10 cellular contexts compared by ENCODE assay signal in the genomic region with DNA sequence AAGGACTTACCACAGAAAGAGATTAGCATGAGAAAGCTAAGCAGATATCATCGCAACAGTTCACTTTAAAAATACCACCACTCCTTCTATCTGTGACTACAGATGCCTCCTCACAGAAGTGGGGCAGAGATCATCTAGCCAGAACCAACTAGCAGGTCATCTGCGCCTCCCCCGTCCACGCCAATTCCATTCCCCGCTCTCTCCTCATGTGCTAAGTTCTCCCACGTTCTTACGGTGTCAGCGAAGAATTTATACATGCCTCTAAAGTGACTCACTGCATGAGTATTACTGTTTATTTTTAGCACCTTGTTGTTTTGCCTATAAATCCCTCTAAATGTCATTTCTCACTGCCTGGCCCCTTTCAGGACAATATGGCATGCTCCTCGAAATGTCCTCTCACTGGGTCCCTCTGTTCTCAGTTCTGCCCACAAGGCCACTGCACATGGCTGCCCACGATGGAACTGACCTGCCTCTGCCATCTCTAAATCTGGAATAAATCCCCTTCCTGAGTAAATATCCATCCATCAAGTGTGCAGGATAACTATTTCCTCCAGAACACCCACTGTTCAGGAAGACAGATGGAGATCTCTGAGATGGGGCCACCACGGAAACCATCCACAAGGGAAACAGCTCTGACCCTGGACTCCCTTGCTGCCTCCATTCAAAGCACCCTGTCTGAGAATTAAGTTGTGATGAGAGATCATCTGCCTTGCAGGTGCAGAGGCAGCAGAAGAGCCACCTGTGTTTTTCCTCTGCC.
DNase-seq lines count a peak whose midpoint lies in the region; ATAC-seq, FAIRE-seq and TF ChIP-seq lines count a peak whose summit lies in the region.
"Had no signal": no experiment of that assay in that cellular context is flagged by ENCODE, and none has a peak within 500 bp of the region (broad histone marks: within the 10 kb centered on the region; RNA-seq: fewer than 3 reads in every experiment).

No MANE protein-coding gene starts in this region.

- H3K23ac ChIP-seq in H1 (ENCODE audit: insufficient read length): no peak overlapping the region

- no peaks in the 10 kb centered on the region for H3K79me1 ChIP-seq in H1 (ENCODE audit: low read depth, low read length)

- H3K18ac ChIP-seq in H1 (ENCODE audit: extremely low read depth, low read length): no peak overlapping the region

- DNase-seq in AG04449 (ENCODE audit: low read depth, low spot score): peak; percentile 77
- DNase-seq in MG63: peak; percentile 67
- DNase-seq in H1 (ENCODE audit: low read depth in 1 of 2, low spot score in 2 of 2): no peak
- peak; percentile 52 for DNase-seq in mucosa of gallbladder (ENCODE audit: low spot score)
- no peak for DNase-seq in activated CD4-positive, alpha-beta T cell treated with anti-CD3 and anti-CD28 coated beads, Interleukin-2, amount 50 U/mL, for 4 hours
- DNase-seq: activated T-cell treated with anti-CD3 and anti-CD28 coated beads, Interleukin-2, amount 50 U/mL, for 1 hour; COR-L47 had no signal

- CTCF ChIA-PET in AG04449 (lab: Yijun Ruan, JAX) (no interaction called here), H1 (lab: Charles Lee; ENCODE audit: partially characterized antibody) (no interaction called here)

- TF ChIP-seq CTCF in AG04449 (IDR thresholded peaks at IDR 0.05; ENCODE audit: insufficient read depth, low read length, missing control alignments): no peak
- TF ChIP-seq CTCF in H1 (IDR thresholded peaks at IDR 0.05; ENCODE audit: control extremely low read depth in 1 of 3, insufficient read depth in 1 of 3, low read depth in 1 of 3, low read length in 3 of 3): no peak

- no peak overlapping the region for H3K4me3 ChIP-seq in AG04449 (ENCODE audit: low read depth, low read length)
- no peak overlapping the region for H3K4me3 ChIP-seq in MG63
- no peak overlapping the region for H3K4me3 ChIP-seq in H1 (ENCODE audit: extremely low read depth in 1 of 4, insufficient read depth in 2 of 4, low read depth in 3 of 4, low read length in 4 of 4)

- H3K27ac ChIP-seq in H1 (ENCODE audit: low read depth, low read length): no peak overlapping the region

- H2BK5ac ChIP-seq in H1 (ENCODE audit: low read depth, low read length): no peak overlapping the region

- POLR2A ChIA-PET in AG04449 (lab: Yijun Ruan, JAX): no interaction called here
- POLR2A ChIA-PET in H1 (lab: Charles Lee; ENCODE audit: partially characterized antibody): no interaction called here

- H4K91ac ChIP-seq in H1 (replicated peaks; ENCODE audit: insufficient read length, low read length): no peak overlapping the region

- TF ChIP-seq RAD21 in H1 (IDR thresholded peaks at IDR 0.05 in 1 of 2, conservative IDR thresholded peaks at IDR 0.05 in 1 of 2; ENCODE audit: low read depth in 2 of 2, low read length in 2 of 2): no peak

- H3K14ac ChIP-seq in H1 (ENCODE audit: insufficient read length): no peak overlapping the region

- peak overlapping the region; percentile 17; the same call in 1 of the 2 replicates for H2BK12ac ChIP-seq in H1 (ENCODE audit: low read depth, low read length)

- no peak overlapping the region for H3K4me2 ChIP-seq in H1 (ENCODE audit: insufficient read depth in 1 of 2, low read depth in 2 of 2, low read length in 2 of 2)

- 84% methylated on average over 11 of the region's 11 CpGs; no CpG with 5 or more reads in 1 of the 2 experiments for WGBS in H1 (ENCODE audit: extremely low coverage in 1 of 2, insufficient coverage in 1 of 2, insufficient read length in 1 of 2, insufficient replicate concordance in 2 of 2, low coverage in 1 of 2, low lambda C conversion rate in 2 of 2, missing lambda C conversion rate in 1 of 2), 2 experiments

- no peak for TF ChIP-seq EP300 in H1 (IDR thresholded peaks at IDR 0.05; ENCODE audit: borderline replicate concordance in 1 of 2, low read depth in 2 of 2, low read length in 2 of 2)

- no peaks in the 10 kb centered on the region for H4K20me1 ChIP-seq in H1 (replicated peaks in 1 of 2; ENCODE audit: control insufficient read depth in 1 of 2, insufficient read depth in 2 of 2, low read length in 2 of 2)

- H2BK20ac ChIP-seq in H1 (ENCODE audit: low read length): no peak overlapping the region

- H3K36me3 ChIP-seq in MG63: no peaks in the 10 kb centered on the region
- no peaks in the 10 kb centered on the region; a peak in 1 of 8 replicates for H3K36me3 ChIP-seq in H1 (ENCODE audit: control insufficient read depth in 2 of 4, insufficient read depth in 4 of 4, low read length in 3 of 4)

- H3K56ac ChIP-seq in H1 (replicated peaks; ENCODE audit: insufficient read length, low read depth, low read length): no peak overlapping the region

- H2BK120ac ChIP-seq in H1 (replicated peaks; ENCODE audit: low read depth, low read length): no peak overlapping the region

- H2AK5ac ChIP-seq in H1 (ENCODE audit: low read depth, low read length): no peak overlapping the region

- H2AFZ ChIP-seq in H1 (ENCODE audit: low read length): no peak overlapping the region

- H4K5ac ChIP-seq in H1 (ENCODE audit: insufficient read length, low read depth, low read length): no peak overlapping the region

- H3K9me3 ChIP-seq in MG63: no peaks in the 10 kb centered on the region; the same call in 1 of the 2 replicates
- H3K9me3 ChIP-seq in H1 (ENCODE audit: insufficient read depth in 2 of 2, low read depth in 1 of 2, low read length in 1 of 2): no peaks in the 10 kb centered on the region

- no peaks in the 10 kb centered on the region for H3K4me1 ChIP-seq in H1 (replicated peaks in 1 of 4; ENCODE audit: control insufficient read depth in 3 of 4, insufficient read depth in 4 of 4, low read length in 3 of 4)

- H4K8ac ChIP-seq in H1 (ENCODE audit: extremely low read depth, insufficient read depth, low read length): no peak overlapping the region

- no peak overlapping the region for H3K9ac ChIP-seq in H1 (replicated peaks in 1 of 4; ENCODE audit: extremely low read depth in 1 of 4, low read depth in 3 of 4, low read length in 3 of 4)

- no peak overlapping the region for H2BK15ac ChIP-seq in H1 (ENCODE audit: low read length)

- H3K27me3 ChIP-seq in MG63 (no peaks in the 10 kb centered on the region), H1 (replicated peaks in 1 of 4; ENCODE audit: control insufficient read depth in 3 of 4, extremely low read depth in 1 of 4, insufficient read depth in 3 of 4, low read length in 3 of 4) (no peaks in the 10 kb centered on the region)

- FAIRE-seq in H1 (lab: Jason Lieb, UNC): no peak

- H3K4ac ChIP-seq in H1 (replicated peaks; ENCODE audit: insufficient read length, low read depth, low read length): no peak overlapping the region

- H3K23me2 ChIP-seq in H1 (ENCODE audit: low read depth, low read length): no peaks in the 10 kb centered on the region; the same call in 1 of the 2 replicates

- no peak for TF ChIP-seq POLR2A in H1 (IDR thresholded peaks at IDR 0.05; ENCODE audit: control extremely low read depth in 1 of 2, low read depth in 2 of 2, low read length in 2 of 2)

- H3K79me2 ChIP-seq in H1 (ENCODE audit: control insufficient read depth in 1 of 2, insufficient read depth in 2 of 2, low read length in 2 of 2): no peaks in the 10 kb centered on the region

- ATAC-seq in HG03045 (IDR thresholded peaks at IDR 0.05; ENCODE audit: unreplicated experiment): no peak
- ATAC-seq in HG02973 (IDR thresholded peaks at IDR 0.05; ENCODE audit: unreplicated experiment): no peak
- ATAC-seq in GM21786 (IDR thresholded peaks at IDR 0.05; ENCODE audit: unreplicated experiment): no peak

TF ChIP-seq in H1, 55 proteins besides CTCF, POLR2A, EP300 and RAD21 (continues in another document):
- TF ChIP-seq TAF7 (optimal IDR thresholded peaks at IDR 0.05; ENCODE audit: borderline replicate concordance, low read depth, low read length): no peak
- no peak for TF ChIP-seq SP2 (IDR thresholded peaks at IDR 0.05; ENCODE audit: low read length)
- TF ChIP-seq EZH2 (IDR thresholded peaks at IDR 0.05; ENCODE audit: low read depth, low read length, severe bottlenecking): no peak
- no peak for TF ChIP-seq BRCA1 (IDR thresholded peaks at IDR 0.05; ENCODE audit: low read depth, low read length)
- no peak for TF ChIP-seq RBBP5 (IDR thresholded peaks at IDR 0.05; ENCODE audit: borderline replicate concordance, low read depth, low read length)
- TF ChIP-seq GABPA (IDR thresholded peaks at IDR 0.05; ENCODE audit: borderline replicate concordance, insufficient read depth, low read length): no peak
- TF ChIP-seq CBX5 (IDR thresholded peaks at IDR 0.05; ENCODE audit: low read depth, low read length): no peak
- no peak for TF ChIP-seq EGR1 (IDR thresholded peaks at IDR 0.05; ENCODE audit: borderline replicate concordance, low read depth, low read length)
- no peak for TF ChIP-seq TEAD4 (IDR thresholded peaks at IDR 0.05; ENCODE audit: low read depth, low read length)
- no peak for TF ChIP-seq FOSL1 (IDR thresholded peaks at IDR 0.05; ENCODE audit: insufficient read depth, low read depth, low read length)

Comparison
In these comparisons a context has a peak if more than half of its experiments do, and no peak if none do; other contexts are left out.
1. DNase-seq: peak in AG04449 (single experiment), MG63 (single experiment) and mucosa of gallbladder (single experiment); none in H1 (0 of 2) and activated CD4-positive, alpha-beta T cell treated with anti-CD3 and anti-CD28 coated beads, Interleukin-2, amount 50 U/mL, for 4 hours (0 of 2).